In genomic region chr6:12516070-12516469, GRCh38 we compare ENCODE assay signal across 17 cellular contexts.
A peak's percentile ranks its signal among the peaks of the same experiment; 100 is the strongest.
DNase-seq lines count a peak whose midpoint lies in the region; ATAC-seq and TF ChIP-seq lines count a peak whose summit lies in the region.
"Had no signal": no experiment of that assay in that cellular context is flagged by ENCODE, and none has a peak within 500 bp of the region (broad histone marks: within the 10 kb centered on the region; RNA-seq: fewer than 3 reads in every experiment).

No MANE protein-coding gene starts in this region.

- H3K79me2 ChIP-seq in MM.1S (ENCODE audit: low read length): no peaks in the 10 kb centered on the region

- peak overlapping the region; percentile 74; the same call in 1 of the 2 replicates for H2AFZ ChIP-seq in MM.1S (ENCODE audit: low read length)

- H3K27me3 ChIP-seq in MM.1S (replicated peaks; ENCODE audit: insufficient read depth, low read length) (no peaks in the 10 kb centered on the region), gastroesophageal sphincter (no peaks in the 10 kb centered on the region), vagina (no peaks in the 10 kb centered on the region)

- no peak for TF ChIP-seq EP300 in gastroesophageal sphincter (IDR thresholded peaks at IDR 0.05)

- peak overlapping the region; percentile 54 for H3K4me2 ChIP-seq in MM.1S (ENCODE audit: low read depth, low read length)

- H3K4me1 ChIP-seq in MM.1S (ENCODE audit: low read length) (peaks cover 8% of the 10 kb centered on the region), gastroesophageal sphincter (no peaks in the 10 kb centered on the region), vagina (no peaks in the 10 kb centered on the region)

- no peak overlapping the region for H3K9ac ChIP-seq in MM.1S (ENCODE audit: low read length)

- intact Hi-C loops in activated CD4-positive, alpha-beta T cell treated with anti-CD3 and anti-CD28 coated beads, Interleukin-2, amount 10 ng/mL, durations not matched to agents 24 days and 14 days (cut with micrococcal nuclease): no loop called here
- intact Hi-C loops in vagina (cut with DNase I): no loop called here

- H4K20me1 ChIP-seq in MM.1S (ENCODE audit: insufficient read depth, low read length): no peaks in the 10 kb centered on the region

- ATAC-seq in gastroesophageal sphincter: peak; percentile 36
- ATAC-seq in GM18909 (IDR thresholded peaks at IDR 0.05; ENCODE audit: poor library complexity, unreplicated experiment): no peak
- ATAC-seq: stimulated activated naive CD8-positive, alpha-beta T cell treated with anti-CD3 and anti-CD28 coated beads, Interleukin-15, amount 100 ng/mL, for 72 hours had no signal

- H3K36me3 ChIP-seq in MM.1S (replicated peaks; ENCODE audit: insufficient read depth, low read length): no peaks in the 10 kb centered on the region
- H3K36me3 ChIP-seq in gastroesophageal sphincter: no peaks in the 10 kb centered on the region
- no peaks in the 10 kb centered on the region for H3K36me3 ChIP-seq in vagina

- no peak overlapping the region for H3K4me3 Mint-ChIP-seq in activated CD4-positive, alpha-beta T cell treated with anti-CD3 and anti-CD28 coated beads, Interleukin-2, amount 10 ng/mL, durations not matched to agents 24 days and 14 days
- no peak overlapping the region for H3K4me3 Mint-ChIP-seq in type B pancreatic cell
- H3K4me3 Mint-ChIP-seq: central memory CD8-positive, alpha-beta T cell; stimulated activated naive CD8-positive, alpha-beta T cell treated with anti-CD3 and anti-CD28 coated beads, Interleukin-15, amount 100 ng/mL, for 72 hours had no signal

- TF ChIP-seq POLR2A in gastroesophageal sphincter (IDR thresholded peaks at IDR 0.05) (no peak), vagina (IDR thresholded peaks at IDR 0.05) (no peak)

- H3K27ac ChIP-seq in MM.1S (ENCODE audit: low read length) (no peak overlapping the region; the same call in 1 of the 2 replicates), gastroesophageal sphincter (no peak overlapping the region), vagina (no peak overlapping the region)

- TF ChIP-seq CTCF in MM.1S (IDR thresholded peaks at IDR 0.05; ENCODE audit: low read length) (no peak), gastroesophageal sphincter (IDR thresholded peaks at IDR 0.05) (no peak), type B pancreatic cell (conservative IDR thresholded peaks at IDR 0.05) (no peak), vagina (IDR thresholded peaks at IDR 0.05) (no peak)

- H3K9me2 ChIP-seq in MM.1S (replicated peaks; ENCODE audit: insufficient read depth, low read length): no peaks in the 10 kb centered on the region

- peak; percentile 56 for DNase-seq in activated CD4-positive, alpha-beta T cell treated with anti-CD3 and anti-CD28 coated beads, Interleukin-2, amount 10 ng/mL, durations not matched to agents 24 days and 14 days
- DNase-seq in activated CD4-positive, alpha-beta T cell treated with anti-CD3 and anti-CD28 coated beads for 48 hours: no peak
- peak; percentile 49 for DNase-seq in MM.1S
- no peak for DNase-seq in type B pancreatic cell (ENCODE audit: extremely low spot score, unreplicated experiment)
- DNase-seq in vagina (ENCODE audit: extremely low spot score in 2 of 2): no peak
- DNase-seq in DMS114 treated with DMSO at 0.1 percent for 48 hours (lab: John Stamatoyannopoulos, UW; ENCODE audit: unreplicated experiment): no peak
- DNase-seq: activated CD4-positive, alpha-beta T cell treated with anti-CD3 and anti-CD28 coated beads for 4 hours; activated gamma-delta T cell treated with Interleukin-2 at 50 U/mL for 16 hours; DMS153; H7; kidney glomerular epithelial cell; NCI-H748 treated with DMSO at 0.1 percent for 48 hours; stimulated activated CD4-positive, alpha-beta T cell treated with anti-CD3 and anti-CD28 coated beads, Interleukin-1b, Interleukin-23, amount 100 ng/mL, for 48 hours; stimulated activated naive CD8-positive, alpha-beta T cell treated with anti-CD3 and anti-CD28 coated beads, Interleukin-15, amount 100 ng/mL, for 72 hours had no signal

- no peaks in the 10 kb centered on the region for H3K9me3 ChIP-seq in MM.1S (replicated peaks; ENCODE audit: insufficient read depth, low read length)
- no peaks in the 10 kb centered on the region for H3K9me3 ChIP-seq in gastroesophageal sphincter
- H3K9me3 ChIP-seq in vagina: no peaks in the 10 kb centered on the region

- no peaks in the 10 kb centered on the region for H3K27me3 Mint-ChIP-seq in activated CD4-positive, alpha-beta T cell treated with anti-CD3 and anti-CD28 coated beads, Interleukin-2, amount 10 ng/mL, durations not matched to agents 24 days and 14 days
- H3K27me3 Mint-ChIP-seq in type B pancreatic cell: no peaks in the 10 kb centered on the region
- H3K27me3 Mint-ChIP-seq: central memory CD8-positive, alpha-beta T cell had no signal

- no peaks in the 10 kb centered on the region for H3K9me3 Mint-ChIP-seq in activated CD4-positive, alpha-beta T cell treated with anti-CD3 and anti-CD28 coated beads, Interleukin-2, amount 10 ng/mL, durations not matched to agents 24 days and 14 days
- H3K9me3 Mint-ChIP-seq in type B pancreatic cell: no peaks in the 10 kb centered on the region
- H3K9me3 Mint-ChIP-seq: stimulated activated naive CD8-positive, alpha-beta T cell treated with anti-CD3 and anti-CD28 coated beads, Interleukin-15, amount 100 ng/mL, for 72 hours had no signal

- H3F3A ChIP-seq in MM.1S (ENCODE audit: insufficient read depth, low read length): no peaks in the 10 kb centered on the region

- no peaks in the 10 kb centered on the region for H3K36me3 Mint-ChIP-seq in activated CD4-positive, alpha-beta T cell treated with anti-CD3 and anti-CD28 coated beads, Interleukin-2, amount 10 ng/mL, durations not matched to agents 24 days and 14 days (ENCODE audit: low read depth)
- no peaks in the 10 kb centered on the region for H3K36me3 Mint-ChIP-seq in type B pancreatic cell

- peaks cover 2% of the 10 kb centered on the region for H3K4me1 Mint-ChIP-seq in activated CD4-positive, alpha-beta T cell treated with anti-CD3 and anti-CD28 coated beads, Interleukin-2, amount 10 ng/mL, durations not matched to agents 24 days and 14 days
- no peaks in the 10 kb centered on the region for H3K4me1 Mint-ChIP-seq in type B pancreatic cell (ENCODE audit: unreplicated experiment)
- H3K4me1 Mint-ChIP-seq: central memory CD8-positive, alpha-beta T cell; stimulated activated naive CD8-positive, alpha-beta T cell treated with anti-CD3 and anti-CD28 coated beads, Interleukin-15, amount 100 ng/mL, for 72 hours had no signal

- no peak overlapping the region for H3K4me3 ChIP-seq in MM.1S (ENCODE audit: low read length)
- no peak overlapping the region for H3K4me3 ChIP-seq in gastroesophageal sphincter
- no peak overlapping the region for H3K4me3 ChIP-seq in vagina

- WGBS in gastroesophageal sphincter (ENCODE audit: low coverage in 1 of 2), 2 donors: 36 to 38% methylated on average over 1 of the region's 1 CpG

- H3K27ac Mint-ChIP-seq in activated CD4-positive, alpha-beta T cell treated with anti-CD3 and anti-CD28 coated beads, Interleukin-2, amount 10 ng/mL, durations not matched to agents 24 days and 14 days: no peak overlapping the region
- peak overlapping the region; percentile 17 for H3K27ac Mint-ChIP-seq in type B pancreatic cell
- H3K27ac Mint-ChIP-seq: stimulated activated naive CD8-positive, alpha-beta T cell treated with anti-CD3 and anti-CD28 coated beads, Interleukin-15, amount 100 ng/mL, for 72 hours had no signal

Comparison
In these comparisons a context has a peak if more than half of its experiments do, and no peak if none do; other contexts are left out.
1. DNase-seq: peak in activated CD4-positive, alpha-beta T cell treated with anti-CD3 and anti-CD28 coated beads, Interleukin-2, amount 10 ng/mL, durations not matched to agents 24 days and 14 days (single experiment) and MM.1S (single experiment); none in activated CD4-positive, alpha-beta T cell treated with anti-CD3 and anti-CD28 coated beads for 48 hours (single experiment), type B pancreatic cell (single experiment), vagina (0 of 2) and DMS114 treated with DMSO at 0.1 percent for 48 hours (single experiment).